Comparison of ENCODE assay signal across 8 cellular contexts in genomic region chrX:24054182-24055042, GRCh38.
DNase-seq lines count a peak whose midpoint lies in the region; ATAC-seq and TF ChIP-seq lines count a peak whose summit lies in the region.

Gene EIF2S3, plus strand, starts transcription at chrX:24054956. Its CDS starts 13 bp downstream, at chrX:24054969.

- TF ChIP-seq CTCF in AG10803 (conservative IDR thresholded peaks at IDR 0.05; ENCODE audit: low read length) = peak; percentile 42

- ATAC-seq in GM19043 (IDR thresholded peaks at IDR 0.05; ENCODE audit: low read depth, unreplicated experiment) (peak; percentile 90), HG03354 (IDR thresholded peaks at IDR 0.05; ENCODE audit: poor library complexity, severe bottlenecking, unreplicated experiment) (peak; percentile 95)

- DNase-seq in AG10803 (ENCODE audit: low read depth) (peak; percentile 96), NCI-H446 treated with DMSO at 0.1 percent for 48 hours (lab: John Stamatoyannopoulos, UW) (peak; percentile 94), cerebellar cortex (ENCODE audit: low spot score) (peak; percentile 96), islet precursor cell (peak; percentile 98)
- peak; percentile 70 for DNase-seq in activated CD4-positive, CD25-positive, alpha-beta regulatory T cell treated with anti-CD3 and anti-CD28 coated beads, Interleukin-2, amount 50 U/mL, for 16 hours (ENCODE audit: low read depth, low spot score)
- peak; percentile 67 to 77 (median 71) for DNase-seq in stimulated activated CD4-positive, alpha-beta T cell treated with anti-CD3 and anti-CD28 coated beads, Interleukin-12 subunit alpha, Interleukin-12 subunit beta, amount 100 ng/mL, for 48 hours (ENCODE audit: low read depth in 2 of 3, low spot score in 1 of 3)

- peak within 1 kb of the TSS; percentile 52; the same call in 1 of the 2 replicates for H3K4me3 ChIP-seq in AG10803 (ENCODE audit: low read length)

Comparison
In these comparisons a context has a peak if more than half of its experiments do, and no peak if none do; other contexts are left out.
1. Peak in every context shown above with its lines: DNase-seq, ATAC-seq and H3K4me3 ChIP-seq.